31 cellular contexts compared by ENCODE assay signal in genomic region chr18:27239669-27240068, GRCh38. TPM values are rescaled to one million over a fixed set of nuclear protein-coding genes. Genes with fewer than 3 reads are reported as not detected.
"Had no signal": no experiment of that assay in that cellular context is flagged by ENCODE, and none has a peak within 500 bp of the region (broad histone marks: within the 10 kb centered on the region; RNA-seq: fewer than 3 reads in every experiment).

No MANE protein-coding gene starts in this region.

- ATAC-seq: activated naive CD4-positive, alpha-beta T cell treated with anti-CD3 and anti-CD28 coated beads, Interleukin-2, amount 50 U/mL, for 72 hours; activated naive CD8-positive, alpha-beta T cell treated with anti-CD3 and anti-CD28 coated beads, Interleukin-2, amount 50 U/mL, for 24 hours; activated T-cell treated with anti-CD3 and anti-CD28 coated beads, Interleukin-2, amount 50 U/mL, for 4 hours; activated T-cell treated with anti-CD3 and anti-CD28 coated beads, Interleukin-2, amount 50 U/mL, for 72 hours; activated T-helper 17 cell treated with anti-CD3 and anti-CD28 coated beads, Interleukin-2, amount 50 U/mL, for 72 hours; body of pancreas had no signal

- DNase-seq: activated effector memory CD4-positive, alpha-beta T cell treated with anti-CD3 and anti-CD28 coated beads, Interleukin-2, amount 50 U/mL, for 16 hours; activated effector memory CD4-positive, alpha-beta T cell treated with Interleukin-2 at 50 U/mL for 16 hours; activated gamma-delta T cell; activated gamma-delta T cell treated with Interleukin-2 at 50 U/mL for 16 hours; activated naive CD4-positive, alpha-beta T cell; activated naive CD4-positive, alpha-beta T cell treated with anti-CD3 and anti-CD28 coated beads for 36 hours; activated naive CD4-positive, alpha-beta T cell treated with anti-CD3 and anti-CD28 coated beads, Interleukin-2, amount 10 ng/mL, durations not matched to agents 7 days and 5 days; activated naive CD4-positive, alpha-beta T cell treated with anti-CD3 and anti-CD28 coated beads, Interleukin-2, amount 50 U/mL, for 16 hours; activated naive CD4-positive, alpha-beta T cell treated with Interleukin-2 at 50 U/mL for 16 hours; activated naive CD8-positive, alpha-beta T cell treated with anti-CD3 and anti-CD28 coated beads for 36 hours; activated naive CD8-positive, alpha-beta T cell treated with anti-CD3 and anti-CD28 coated beads, Interleukin-2, amount 10 ng/mL, durations not matched to agents 7 days and 5 days; activated naive CD8-positive, alpha-beta T cell treated with anti-CD3 and anti-CD28 coated beads, Interleukin-2, amount 50 U/mL, for 24 hours; activated T-cell treated with anti-CD3 and anti-CD28 coated beads, Interleukin-2, amount 50 U/mL, for 24 hours; activated T-cell treated with anti-CD3 and anti-CD28 coated beads, Interleukin-2, amount 50 U/mL, for 4 hours; activated T-cell treated with anti-CD3 and anti-CD28 coated beads, Interleukin-2, amount 50 U/mL, for 48 hours; activated T-cell treated with anti-CD3 and anti-CD28 coated beads, Interleukin-2, amount 50 U/mL, for 72 hours; adrenal gland; amniotic stem cell; amygdala; anterior cingulate cortex; aorta; body of pancreas; brain microvascular endothelial cell; caudate nucleus; central memory CD4-positive, alpha-beta T cell; cerebellar nuclear complex had no signal

RNA-seq across cellular contexts. Expression of gene CHST9, which starts 54.6 kb away (rescaled TPM):
- total RNA-seq: activated naive CD4-positive, alpha-beta T cell treated with anti-CD3 and anti-CD28 coated beads for 36 hours; activated naive CD4-positive, alpha-beta T cell treated with anti-CD3 and anti-CD28 coated beads, Interleukin-2, amount 50 U/mL, for 72 hours; activated naive CD8-positive, alpha-beta T cell treated with anti-CD3 and anti-CD28 coated beads for 36 hours; activated naive CD8-positive, alpha-beta T cell treated with anti-CD3 and anti-CD28 coated beads, Interleukin-2, amount 10 ng/mL, durations not matched to agents 7 days and 5 days; activated T-cell treated with anti-CD3 and anti-CD28 coated beads, Interleukin-2, amount 50 U/mL, for 4 hours; activated T-cell treated with anti-CD3 and anti-CD28 coated beads, Interleukin-2, amount 50 U/mL, for 72 hours; activated T-helper 1 cell treated with anti-CD3 and anti-CD28 coated beads, Interleukin-12 subunit alpha, Interleukin-12 subunit beta, Interleukin-2, Interleukin-4 antibody, amounts not matched to agents 30 ng/mL and 10 ng/mL and 1 ng/mL, durations not matched to agents 14 hours and 24 hours and 36 hours; activated T-helper 17 cell treated with anti-CD3 and anti-CD28 coated beads, Interleukin-2, amount 50 U/mL, for 72 hours; activated T-helper 2 cell treated with anti-CD3 and anti-CD28 coated beads, Interferon-gamma antibody, Interleukin-2, Interleukin-4, amounts not matched to agents 10 μg/mL and 5 μg/mL and 100 μg/mL, durations not matched to agents 14 hours and 24 hours and 36 hours; cardiac septum had no signal
